ENCODE assay signal across 1 cellular context in genomic region chr6:11258260-11259237, GRCh38.
TF ChIP-seq lines count a peak whose summit lies in the region.

No MANE protein-coding gene starts in this region.

TF ChIP-seq in IMR-90, 13 proteins besides CTCF, POLR2A, EP300 and RAD21 (continued from another document):
- TF ChIP-seq BHLHE40 (IDR thresholded peaks at IDR 0.05; ENCODE audit: low read depth, low read length) (no peak), NFE2L2 (IDR thresholded peaks at IDR 0.05; ENCODE audit: low read depth, low read length) (no peak), MAFK (IDR thresholded peaks at IDR 0.05; ENCODE audit: low read depth, low read length) (no peak), CEBPB (IDR thresholded peaks at IDR 0.05; ENCODE audit: low read depth, low read length) (no peak)
